Comparison of ENCODE assay signal across 12 cellular contexts in the genomic region with DNA sequence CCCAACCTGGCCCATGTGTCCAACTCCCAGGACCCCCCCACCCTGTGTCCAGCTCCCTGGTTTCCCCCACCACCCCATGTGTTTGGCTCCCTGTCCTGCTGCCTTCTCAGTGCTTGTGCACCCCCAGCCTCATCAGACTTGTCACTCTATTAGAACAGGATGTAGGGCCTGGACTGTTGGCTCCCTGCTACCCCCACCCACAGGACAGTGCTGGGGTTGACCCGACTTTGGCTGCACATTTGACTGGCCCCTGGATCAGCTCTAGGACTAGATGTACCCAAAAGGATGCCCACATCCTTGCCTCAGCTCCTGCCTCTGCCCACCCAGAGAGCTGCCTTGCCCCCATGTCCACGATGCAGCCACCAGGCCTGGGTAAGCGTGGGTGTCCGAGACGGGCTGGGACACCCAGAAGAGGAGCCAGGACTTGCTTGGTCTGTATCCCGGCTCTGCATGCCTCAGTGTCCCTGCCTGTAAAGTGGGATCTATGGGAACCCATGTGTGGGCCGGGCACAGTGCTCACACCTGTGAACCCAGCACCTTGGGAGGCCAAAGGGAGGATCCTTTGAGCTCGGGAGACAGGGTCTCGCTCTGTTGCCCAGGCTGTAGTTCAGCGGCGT. TPM values are rescaled to one million over a fixed set of nuclear protein-coding genes. Genes with fewer than 3 reads are reported as not detected.
A peak's percentile ranks its signal among the peaks of the same experiment; 100 is the strongest.
DNase-seq lines count a peak whose midpoint lies in the region; ATAC-seq, FAIRE-seq and TF ChIP-seq lines count a peak whose summit lies in the region.
"Had no signal": no experiment of that assay in that cellular context is flagged by ENCODE, and none has a peak within 500 bp of the region (broad histone marks: within the 10 kb centered on the region; RNA-seq: fewer than 3 reads in every experiment).

No MANE protein-coding gene starts in this region.

- DNase-seq in right cardiac atrium (peak in 2 of 3 donors; percentile 23 to 28), Right ventricle myocardium inferior (ENCODE audit: missing footprints) (no peak), T-cell (no peak), kidney (peak; percentile 70), urothelium cell line (ENCODE audit: low spot score) (no peak), COLO668 (lab: John Stamatoyannopoulos, UW; ENCODE audit: unreplicated experiment) (no peak), hypothalamus (lab: John Stamatoyannopoulos, UW) (no peak), RCC 7860 (ENCODE audit: low spot score) (no peak)
- DNase-seq: left cardiac atrium, NCI-H524 treated with DMSO at 0.1 percent for 48 hours, RPMI8226 had no signal

- FAIRE-seq in kidney (lab: Jason Lieb, UNC), result no peak
- FAIRE-seq in urothelium cell line (lab: Jason Lieb, UNC), result peak; percentile 13
- no peak for FAIRE-seq in RCC 7860 (lab: Jason Lieb, UNC)

- H3K4me1 Mint-ChIP-seq in T-cell, result peaks cover 14 to 49% (median 30%) of the 10 kb centered on the region in 3 donors

- H3K36me3 ChIP-seq in kidney (ENCODE audit: control insufficient read depth in 1 of 2, insufficient read depth in 2 of 2, low read length in 2 of 2), result no peaks in the 10 kb centered on the region
- H3K36me3 ChIP-seq: ovary had no signal

- ATAC-seq in right cardiac atrium (no peak), Right ventricle myocardium inferior (no peak), T-cell (replicated peaks in 1 of 4) (no peak)

- H3K4me1 ChIP-seq in right cardiac atrium (ENCODE audit: control insufficient read depth, insufficient read depth, low read length) (no peaks in the 10 kb centered on the region), kidney (ENCODE audit: control insufficient read depth in 1 of 2, insufficient read depth in 1 of 2, low read depth in 1 of 2, low read length in 2 of 2) (peaks cover 5 to 31% of the 10 kb centered on the region in 2 donors)

- no peak overlapping the region for H3K9ac ChIP-seq in kidney (ENCODE audit: low read length in 2 of 2)

- no peaks in the 10 kb centered on the region for H3K27me3 Mint-ChIP-seq in T-cell

- intact Hi-C loops in right cardiac atrium (cut with DNase I) (no loop called here), Right ventricle myocardium inferior (cut with DNase I) (no loop called here), kidney (cut with DNase I) (no loop called here)

- peak overlapping the region; percentile 27 to 71 for H3K27ac Mint-ChIP-seq in T-cell

- H3K27me3 ChIP-seq in right cardiac atrium (ENCODE audit: control insufficient read depth, insufficient read depth), result no peaks in the 10 kb centered on the region
- H3K27me3 ChIP-seq: ovary had no signal

- H3K9me3 ChIP-seq in right cardiac atrium (ENCODE audit: control insufficient read depth, low read length) (no peaks in the 10 kb centered on the region), kidney (ENCODE audit: control insufficient read depth in 1 of 2, low read length in 2 of 2) (no peaks in the 10 kb centered on the region)
- H3K9me3 ChIP-seq: ovary had no signal

- peak overlapping the region; percentile 65 to 73 (median 72) for H3K4me3 Mint-ChIP-seq in T-cell

- H3K27ac ChIP-seq in right cardiac atrium (ENCODE audit: low read length) (no peak overlapping the region), kidney (ENCODE audit: low read depth in 2 of 2, low read length in 2 of 2) (no peak overlapping the region)

- POLR2A ChIA-PET in T-cell (lab: Charles Lee), result no interaction called here

- CTCF ChIA-PET in T-cell (lab: Charles Lee), result no interaction called here

- H3K36me3 Mint-ChIP-seq in T-cell, result no peaks in the 10 kb centered on the region

- WGBS in right cardiac atrium, result 86% methylated on average over 11 of the region's 11 CpGs

- no peaks in the 10 kb centered on the region for H3K9me3 Mint-ChIP-seq in T-cell

- no peak for TF ChIP-seq CTCF in kidney (IDR thresholded peaks at IDR 0.05; ENCODE audit: borderline replicate concordance, extremely low read depth, insufficient read depth)

- no peak overlapping the region for H3K4me3 ChIP-seq in right cardiac atrium (ENCODE audit: low read length)
- H3K4me3 ChIP-seq in kidney (ENCODE audit: low read length in 2 of 2), result no peak overlapping the region

RNA-seq across cellular contexts. Expression of gene CCDC57, which starts 1.5 kb away (rescaled TPM):
- total RNA-seq in right cardiac atrium (10 to 100 TPM; 14.8 to 17.3 (median 16.5) TPM), Right ventricle myocardium inferior (7.9 TPM), T-cell (100 to 1,000 TPM in 3 of 5 donors, 10 to 100 TPM in 2; 86.4 to 127 (median 103) TPM), kidney (79.4 TPM)
- polyA plus RNA-seq in right cardiac atrium (12.1 TPM), kidney (ENCODE audit: insufficient read depth, low read depth, low replicate concordance) (46.7 TPM)

RNA-seq across cellular contexts. Expression of gene SLC16A3, which starts 14.7 kb away (rescaled TPM):
- total RNA-seq in right cardiac atrium, result 10 to 100 TPM; 13.6 to 23.7 (median 18.0) TPM
- 18.8 TPM for polyA plus RNA-seq in right cardiac atrium
- 10.4 TPM for total RNA-seq in Right ventricle myocardium inferior
- total RNA-seq in T-cell, result 10 to 100 TPM; 31.9 to 47.3 (median 40.9) TPM
- total RNA-seq in kidney, result 85.7 TPM
- 28.8 TPM for polyA plus RNA-seq in kidney (ENCODE audit: insufficient read depth, low read depth, low replicate concordance)

RNA-seq across cellular contexts. Expression of gene CSNK1D, which starts 59.4 kb away (rescaled TPM):
- total RNA-seq in right cardiac atrium (10 to 100 TPM; 68.8 to 81.7 (median 77.4) TPM), Right ventricle myocardium inferior (62.6 TPM), T-cell (100 to 1,000 TPM; 177 to 273 (median 194) TPM), kidney (160 TPM)
- polyA plus RNA-seq in right cardiac atrium (61.7 TPM), kidney (ENCODE audit: insufficient read depth, low read depth, low replicate concordance) (69.7 TPM)

Comparison
In these comparisons a context has a peak if more than half of its experiments do, and no peak if none do; other contexts are left out.
1. DNase-seq: peak in right cardiac atrium (2 of 3) and kidney (single experiment); none in Right ventricle myocardium inferior (single experiment), T-cell (0 of 34), urothelium cell line (single experiment), COLO668 (single experiment), hypothalamus (0 of 51) and RCC 7860 (single experiment).